15 cellular contexts compared by ENCODE assay signal in genomic region chr14:56687123-56687522, GRCh38.
A peak's percentile ranks its signal among the peaks of the same experiment; 100 is the strongest.
DNase-seq lines count a peak whose midpoint lies in the region; ATAC-seq and TF ChIP-seq lines count a peak whose summit lies in the region.
"Had no signal": no experiment of that assay in that cellular context is flagged by ENCODE, and none has a peak within 500 bp of the region (broad histone marks: within the 10 kb centered on the region; RNA-seq: fewer than 3 reads in every experiment).

No MANE protein-coding gene starts in this region.

- H3K9me2 ChIP-seq in PC-3 (replicated peaks; ENCODE audit: low read length) = no peaks in the 10 kb centered on the region

- no peak for TF ChIP-seq CTCF in PC-3 (conservative IDR thresholded peaks at IDR 0.05; ENCODE audit: low read depth, low read length)
- TF ChIP-seq CTCF in type B pancreatic cell (conservative IDR thresholded peaks at IDR 0.05) = no peak

- no peaks in the 10 kb centered on the region for H3K36me3 Mint-ChIP-seq in type B pancreatic cell
- no peaks in the 10 kb centered on the region for H3K36me3 Mint-ChIP-seq in activated CD4-positive, alpha-beta memory T cell treated with anti-CD3 and anti-CD28 coated beads, Interleukin-2, amount 10 ng/mL, durations not matched to agents 7 days and 5 days (ENCODE audit: low read depth)
- H3K36me3 Mint-ChIP-seq: IgD-negative memory B cell had no signal

- ATAC-seq in PC-3 (no peak), aorta (ENCODE audit: low FRiP score) (no peak)

- H4K20me1 ChIP-seq in PC-3 (ENCODE audit: low read length) = no peaks in the 10 kb centered on the region
- H4K20me1 ChIP-seq: BLaER1 had no signal

- H3K9me3 ChIP-seq in PC-3 (ENCODE audit: low read length) (no peaks in the 10 kb centered on the region), aorta (ENCODE audit: control insufficient read depth, low read length) (peaks cover 2% of the 10 kb centered on the region)
- H3K9me3 ChIP-seq: BLaER1, SJSA1 had no signal

- 76 to 77% methylated on average over 8 of the region's 8 CpGs for WGBS in aorta, 2 donors

- H3K9ac ChIP-seq in PC-3 (ENCODE audit: low read length) = no peak overlapping the region
- H3K9ac ChIP-seq: BLaER1 had no signal

- H2AFZ ChIP-seq in PC-3 (ENCODE audit: low read length) = no peak overlapping the region

- no peaks in the 10 kb centered on the region for H3K79me2 ChIP-seq in PC-3 (ENCODE audit: low read length)

- H3K27me3 Mint-ChIP-seq in type B pancreatic cell = peaks cover 4% of the 10 kb centered on the region
- no peaks in the 10 kb centered on the region for H3K27me3 Mint-ChIP-seq in activated CD4-positive, alpha-beta memory T cell treated with anti-CD3 and anti-CD28 coated beads, Interleukin-2, amount 10 ng/mL, durations not matched to agents 7 days and 5 days

- BruUV-seq in PC-3 (replicated peaks; lab: Mats Ljungman, UMichigan) = no TSS peak

- no peak overlapping the region for H3K4me3 ChIP-seq in PC-3 (ENCODE audit: low read length)
- H3K4me3 ChIP-seq in aorta (ENCODE audit: low read length in 2 of 2) = no peak overlapping the region
- H3K4me3 ChIP-seq: BLaER1, SJSA1 had no signal

- H3K4me3 Mint-ChIP-seq in type B pancreatic cell = no peak overlapping the region
- H3K4me3 Mint-ChIP-seq in activated CD4-positive, alpha-beta memory T cell treated with anti-CD3 and anti-CD28 coated beads, Interleukin-2, amount 10 ng/mL, durations not matched to agents 7 days and 5 days = no peak overlapping the region
- H3K4me3 Mint-ChIP-seq: IgD-negative memory B cell had no signal

- no peak overlapping the region for H3K4me2 ChIP-seq in PC-3 (ENCODE audit: low read length)
- H3K4me2 ChIP-seq: BLaER1 had no signal

- peaks cover 3% of the 10 kb centered on the region for H3K4me1 Mint-ChIP-seq in type B pancreatic cell (ENCODE audit: unreplicated experiment)
- H3K4me1 Mint-ChIP-seq in activated CD4-positive, alpha-beta memory T cell treated with anti-CD3 and anti-CD28 coated beads, Interleukin-2, amount 10 ng/mL, durations not matched to agents 7 days and 5 days = no peaks in the 10 kb centered on the region
- H3K4me1 Mint-ChIP-seq: IgD-negative memory B cell had no signal

- no peaks in the 10 kb centered on the region for H3K9me3 Mint-ChIP-seq in type B pancreatic cell
- H3K9me3 Mint-ChIP-seq in activated CD4-positive, alpha-beta memory T cell treated with anti-CD3 and anti-CD28 coated beads, Interleukin-2, amount 10 ng/mL, durations not matched to agents 7 days and 5 days = no peaks in the 10 kb centered on the region

- POLR2A ChIA-PET in PC-3 (lab: Charles Lee; ENCODE audit: unreplicated experiment) = no interaction called here
- POLR2A ChIA-PET in activated CD4-positive, alpha-beta memory T cell treated with anti-CD3 and anti-CD28 coated beads, Interleukin-2, amount 10 ng/mL, durations not matched to agents 7 days and 5 days (lab: Charles Lee) = no interaction called here

- H3K27me3 ChIP-seq in PC-3 (ENCODE audit: low read length) (peaks cover 96% of the 10 kb centered on the region), aorta (ENCODE audit: control insufficient read depth in 1 of 2, insufficient read depth in 2 of 2, low read length in 1 of 2) (no peaks in the 10 kb centered on the region)
- H3K27me3 ChIP-seq: BLaER1 had no signal

- intact Hi-C loops in PC-3 (cut with micrococcal nuclease) = no loop called here
- intact Hi-C loops in aorta (cut with DNase I) = no loop called here

- peak overlapping the region; percentile 11 for H3K27ac Mint-ChIP-seq in type B pancreatic cell
- no peak overlapping the region for H3K27ac Mint-ChIP-seq in activated CD4-positive, alpha-beta memory T cell treated with anti-CD3 and anti-CD28 coated beads, Interleukin-2, amount 10 ng/mL, durations not matched to agents 7 days and 5 days
- H3K27ac Mint-ChIP-seq: IgD-negative memory B cell had no signal

- H3K4me1 ChIP-seq in PC-3 (ENCODE audit: insufficient read depth, low read length) = no peaks in the 10 kb centered on the region
- H3K4me1 ChIP-seq in aorta (ENCODE audit: control insufficient read depth in 1 of 2, insufficient read depth in 2 of 2, low read length in 2 of 2) = no peaks in the 10 kb centered on the region
- H3K4me1 ChIP-seq: BLaER1, SJSA1 had no signal

- CTCF ChIA-PET in PC-3 (lab: Charles Lee) = no interaction called here
- CTCF ChIA-PET in activated CD4-positive, alpha-beta memory T cell treated with anti-CD3 and anti-CD28 coated beads, Interleukin-2, amount 10 ng/mL, durations not matched to agents 7 days and 5 days (lab: Charles Lee) = no interaction called here

- no peaks in the 10 kb centered on the region for H3F3A ChIP-seq in PC-3 (ENCODE audit: low read length, unreplicated experiment)

- DNase-seq in NCI-H748 (lab: John Stamatoyannopoulos, UW; ENCODE audit: unreplicated experiment) (peak; percentile 28), NCI-H748 treated with DMSO at 0.1 percent for 48 hours (lab: John Stamatoyannopoulos, UW) (no peak), PC-3 (peak; percentile 26), islet precursor cell (peak; percentile 57), type B pancreatic cell (ENCODE audit: extremely low spot score, unreplicated experiment) (no peak), aorta (no peak), hypothalamus (lab: John Stamatoyannopoulos, UW) (no peak)
- no peak for DNase-seq in activated CD4-positive, alpha-beta memory T cell treated with anti-CD3 and anti-CD28 coated beads, Interleukin-2, amount 10 ng/mL, durations not matched to agents 7 days and 5 days
- DNase-seq: EL, NCI-H2081 treated with DMSO at 0.1 percent for 48 hours, NCI-H446 had no signal

- H3K36me3 ChIP-seq in PC-3 (ENCODE audit: low read depth, low read length) = no peaks in the 10 kb centered on the region
- H3K36me3 ChIP-seq in aorta (ENCODE audit: control insufficient read depth in 1 of 2, insufficient read depth in 2 of 2, low read length in 1 of 2) = no peaks in the 10 kb centered on the region
- H3K36me3 ChIP-seq: BLaER1, SJSA1 had no signal

- no peak overlapping the region for H3K27ac ChIP-seq in PC-3 (ENCODE audit: low read length)
- H3K27ac ChIP-seq in aorta (ENCODE audit: low read depth in 1 of 2, low read length in 2 of 2) = no peak overlapping the region
- H3K27ac ChIP-seq: 22Rv1, BLaER1, SJSA1 had no signal

Comparison
In these comparisons a context has a peak if more than half of its experiments do, and no peak if none do; other contexts are left out.
1. DNase-seq: peak in NCI-H748 (single experiment), PC-3 (single experiment) and islet precursor cell (single experiment); none in NCI-H748 treated with DMSO at 0.1 percent for 48 hours (single experiment), type B pancreatic cell (single experiment), aorta (0 of 2), activated CD4-positive, alpha-beta memory T cell treated with anti-CD3 and anti-CD28 coated beads, Interleukin-2, amount 10 ng/mL, durations not matched to agents 7 days and 5 days (single experiment) and hypothalamus (0 of 51).